ENCODE assay signal across 8 cellular contexts in the genomic region with DNA sequence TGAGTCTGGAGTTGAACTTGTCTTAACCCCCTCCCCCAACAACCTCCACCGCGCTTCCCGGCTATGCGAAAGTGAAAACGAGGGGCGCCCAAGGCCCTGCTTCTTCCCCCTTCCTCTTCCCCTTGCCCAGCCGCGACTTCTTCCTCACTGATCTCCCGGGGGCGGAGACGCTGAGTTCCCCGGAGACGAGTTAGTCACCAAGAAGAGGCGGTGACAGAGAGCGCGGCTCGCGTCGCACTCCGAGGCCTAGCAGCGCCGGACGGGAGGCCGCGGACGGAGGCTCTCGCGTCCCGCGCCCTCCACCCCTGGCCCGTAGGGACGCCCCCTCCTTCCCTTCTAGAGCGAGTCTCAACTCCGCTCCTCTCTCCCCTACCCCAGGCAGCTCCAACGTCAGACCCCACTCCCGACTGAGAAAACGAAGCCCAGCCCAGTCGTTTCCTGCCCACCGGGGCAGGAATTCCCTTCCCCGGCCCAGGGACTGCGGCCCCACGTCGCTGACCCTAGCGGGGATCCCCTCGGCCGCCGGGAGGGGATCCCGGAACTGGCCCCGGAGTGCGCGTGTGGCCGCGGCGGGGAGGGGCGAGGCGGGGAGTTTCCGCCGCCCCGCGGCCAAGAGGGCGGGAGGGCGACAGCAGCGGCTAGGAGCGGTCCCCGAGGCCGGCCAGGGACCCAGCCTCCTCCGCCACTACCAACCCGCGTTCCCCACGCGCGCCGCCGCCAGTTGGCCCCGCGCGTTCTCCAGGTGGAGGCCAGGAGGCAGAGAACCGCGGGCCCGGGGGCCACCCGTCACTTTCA. TPM values are rescaled to one million over a fixed set of nuclear protein-coding genes. Genes with fewer than 3 reads are reported as not detected.
DNase-seq lines count a peak whose midpoint lies in the region; ATAC-seq and TF ChIP-seq lines count a peak whose summit lies in the region.

No MANE protein-coding gene starts in this region.

- peak; percentile 59 for ATAC-seq in GM21423 (IDR thresholded peaks at IDR 0.05; ENCODE audit: unreplicated experiment)

- 0 to 1% (median 0%) methylated on average over 26 to 81 of the region's 81 CpGs for WGBS in stomach, 5 donors

- TF ChIP-seq CTCF in RWPE1 (conservative IDR thresholded peaks at IDR 0.05; ENCODE audit: low read depth) (no peak), fibroblast of pulmonary artery (IDR thresholded peaks at IDR 0.05; ENCODE audit: low read length, missing control alignments) (no peak), nephron (IDR thresholded peaks at IDR 0.05; ENCODE audit: unreplicated experiment in 3 of 3) (no peak), stomach (IDR thresholded peaks at IDR 0.05) (no peak)

- H3K36me3 Mint-ChIP-seq in activated T-helper 2 cell treated with anti-CD3 and anti-CD28 coated beads, Interferon-gamma antibody, Interleukin-2, Interleukin-4, amounts not matched to agents 10 μg/mL and 5 μg/mL and 100 μg/mL, durations not matched to agents 14 hours and 24 hours and 36 hours (ENCODE audit: low read depth): peaks cover 42% of the 10 kb centered on the region
- H3K36me3 Mint-ChIP-seq in nephron (ENCODE audit: low read depth): no peaks in the 10 kb centered on the region

- H3K4me3 Mint-ChIP-seq in activated T-helper 2 cell treated with anti-CD3 and anti-CD28 coated beads, Interferon-gamma antibody, Interleukin-2, Interleukin-4, amounts not matched to agents 10 μg/mL and 5 μg/mL and 100 μg/mL, durations not matched to agents 14 hours and 24 hours and 36 hours (ENCODE audit: low read depth): peak overlapping the region; percentile 95
- peak overlapping the region; percentile 84 to 95 (median 95) for H3K4me3 Mint-ChIP-seq in nephron

- peak overlapping the region; percentile 83 for H3K4me3 ChIP-seq in fibroblast of pulmonary artery (replicated peaks; ENCODE audit: low read depth, low read length)
- peak overlapping the region; percentile 78 to 96 (median 82) for H3K4me3 ChIP-seq in stomach

- no peaks in the 10 kb centered on the region for H3K27me3 ChIP-seq in stomach

- no peaks in the 10 kb centered on the region for H3K9me3 ChIP-seq in stomach

- H3K4me1 Mint-ChIP-seq in activated T-helper 2 cell treated with anti-CD3 and anti-CD28 coated beads, Interferon-gamma antibody, Interleukin-2, Interleukin-4, amounts not matched to agents 10 μg/mL and 5 μg/mL and 100 μg/mL, durations not matched to agents 14 hours and 24 hours and 36 hours (ENCODE audit: low read depth): peaks cover 29% of the 10 kb centered on the region
- peaks cover 29% of the 10 kb centered on the region for H3K4me1 Mint-ChIP-seq in nephron

- DNase-seq in DMS53 treated with DMSO at 0.1 percent for 48 hours (lab: John Stamatoyannopoulos, UW; ENCODE audit: unreplicated experiment): peak; percentile 52
- DNase-seq in HUDEP-2 (lab: John Stamatoyannopoulos, UW; ENCODE audit: unreplicated experiment in 76 of 76): peak in 57 of 76 experiments; percentile 12 to 92 (median 78)
- DNase-seq in RWPE1 (ENCODE audit: low spot score): peak; percentile 53
- peak; percentile 84 for DNase-seq in activated T-helper 2 cell treated with anti-CD3 and anti-CD28 coated beads, Interferon-gamma antibody, Interleukin-2, Interleukin-4, amounts not matched to agents 10 μg/mL and 5 μg/mL and 100 μg/mL, durations not matched to agents 14 hours and 24 hours and 36 hours (ENCODE audit: low spot score)
- peak; percentile 63 for DNase-seq in fibroblast of pulmonary artery (ENCODE audit: low read depth)
- peak; percentile 82 for DNase-seq in stomach

- POLR2A ChIA-PET in RWPE1 (lab: Yijun Ruan, JAX; ENCODE audit: low non-redundant PET): no interaction called here

- intact Hi-C loops in activated T-helper 2 cell treated with anti-CD3 and anti-CD28 coated beads, Interferon-gamma antibody, Interleukin-2, Interleukin-4, amounts not matched to agents 10 μg/mL and 5 μg/mL and 100 μg/mL, durations not matched to agents 14 hours and 24 hours and 36 hours (cut with micrococcal nuclease): loop anchor here (1.0 to 10.0 kb wide), 11 partner anchors 15 to 951 kb away; a partner anchor contains a TSS
- intact Hi-C loops in stomach (cut with DNase I; ENCODE audit: low total_unique reads): no loop called here

- H3K27ac Mint-ChIP-seq in activated T-helper 2 cell treated with anti-CD3 and anti-CD28 coated beads, Interferon-gamma antibody, Interleukin-2, Interleukin-4, amounts not matched to agents 10 μg/mL and 5 μg/mL and 100 μg/mL, durations not matched to agents 14 hours and 24 hours and 36 hours: peak overlapping the region; percentile 99
- peak overlapping the region; percentile 93 to 97 (median 95) for H3K27ac Mint-ChIP-seq in nephron

- H3K9me3 Mint-ChIP-seq in activated T-helper 2 cell treated with anti-CD3 and anti-CD28 coated beads, Interferon-gamma antibody, Interleukin-2, Interleukin-4, amounts not matched to agents 10 μg/mL and 5 μg/mL and 100 μg/mL, durations not matched to agents 14 hours and 24 hours and 36 hours: no peaks in the 10 kb centered on the region
- H3K9me3 Mint-ChIP-seq in nephron: no peaks in the 10 kb centered on the region

- H3K27ac ChIP-seq in RWPE1 (peak overlapping the region; percentile 100), stomach (peak overlapping the region; percentile 96 to 100 (median 97))

- peak in 2 of 4 donors; percentile 35 to 40 for TF ChIP-seq POLR2A in stomach (IDR thresholded peaks at IDR 0.05)

- CTCF ChIA-PET in RWPE1 (lab: Yijun Ruan, JAX): no interaction called here

- no peak for TF ChIP-seq EP300 in stomach (IDR thresholded peaks at IDR 0.05)

- H3K36me3 ChIP-seq in stomach: peaks cover 0 to 11% (median 0%) of the 10 kb centered on the region in 4 donors

- no peaks in the 10 kb centered on the region for H3K27me3 Mint-ChIP-seq in activated T-helper 2 cell treated with anti-CD3 and anti-CD28 coated beads, Interferon-gamma antibody, Interleukin-2, Interleukin-4, amounts not matched to agents 10 μg/mL and 5 μg/mL and 100 μg/mL, durations not matched to agents 14 hours and 24 hours and 36 hours (ENCODE audit: low read depth)
- no peaks in the 10 kb centered on the region for H3K27me3 Mint-ChIP-seq in nephron (ENCODE audit: low read depth)

- H3K4me1 ChIP-seq in stomach: peaks cover 5 to 43% (median 16%) of the 10 kb centered on the region in 4 donors

RNA-seq across cellular contexts. Expression of a gene that starts 1.4 kb away (rescaled TPM):
- 81.7 and 85.7 TPM in 2 replicates for total RNA-seq in activated T-helper 2 cell treated with anti-CD3 and anti-CD28 coated beads, Interferon-gamma antibody, Interleukin-2, Interleukin-4, amounts not matched to agents 10 μg/mL and 5 μg/mL and 100 μg/mL, durations not matched to agents 14 hours and 24 hours and 36 hours
- total RNA-seq in stomach: 100 to 1,000 TPM in 1 of 5 donors, 10 to 100 TPM in 4; 31.2 to 110 (median 49.4) TPM
- polyA plus RNA-seq in stomach: 10 to 100 TPM; 13.3 to 30.2 (median 21.0) TPM

Comparison
In these comparisons a context has a peak if more than half of its experiments do, and no peak if none do; other contexts are left out.
1. Peak in every context shown above with its lines: DNase-seq, ATAC-seq, H3K4me3 ChIP-seq and H3K27ac ChIP-seq.